ENCODE assay signal across 10 cellular contexts in genomic region chr10:63711361-63711760, GRCh38.
A peak's percentile ranks its signal among the peaks of the same experiment; 100 is the strongest.
DNase-seq lines count a peak whose midpoint lies in the region; ATAC-seq, FAIRE-seq and TF ChIP-seq lines count a peak whose summit lies in the region.
"Had no signal": no experiment of that assay in that cellular context is flagged by ENCODE, and none has a peak within 500 bp of the region (broad histone marks: within the 10 kb centered on the region; RNA-seq: fewer than 3 reads in every experiment).

No MANE protein-coding gene starts in this region.

- WGBS in stomach, 5 donors: 21 to 40% (median 30%) methylated on average over 4 of the region's 4 CpGs

- H3K4me3 ChIP-seq in bronchial epithelial cell (ENCODE audit: low read depth, low read length) (no peak overlapping the region), stomach (no peak overlapping the region)

- peak overlapping the region; percentile 39 to 91 (median 89) for H3K27ac ChIP-seq in stomach

- peak; percentile 61 for TF ChIP-seq EP300 in stomach (IDR thresholded peaks at IDR 0.05)

- no peak for TF ChIP-seq CTCF in bronchial epithelial cell (IDR thresholded peaks at IDR 0.05; ENCODE audit: insufficient read depth, low read length, severe bottlenecking)
- no peak for TF ChIP-seq CTCF in stomach (IDR thresholded peaks at IDR 0.05)

- H3K27me3 ChIP-seq in bronchial epithelial cell (ENCODE audit: control insufficient read depth, insufficient read depth, low read length): no peaks in the 10 kb centered on the region
- H3K27me3 ChIP-seq in stomach: no peaks in the 10 kb centered on the region

- no peak for TF ChIP-seq POLR2A in stomach (IDR thresholded peaks at IDR 0.05)

- no peaks in the 10 kb centered on the region for H3K9me3 ChIP-seq in stomach

- DNase-seq in NCI-H226 (peak; percentile 69), bronchial epithelial cell (ENCODE audit: low read depth) (peak; percentile 52), iris pigment epithelial cell (ENCODE audit: low read depth) (peak; percentile 92), stomach (peak; percentile 72), SW 1271 (lab: John Stamatoyannopoulos, UW) (no peak), H4 (ENCODE audit: low spot score) (no peak)
- DNase-seq in activated CD8-positive, alpha-beta memory T cell treated with anti-CD3 and anti-CD28 coated beads for 24 hours: no peak
- DNase-seq: KBM-7; NK-92 treated with Interleukin-12 subunit alpha and Interleukin-12 subunit beta, amount 100 ng/mL, for 24 hours had no signal

- H3K36me3 ChIP-seq in bronchial epithelial cell (ENCODE audit: control insufficient read depth, insufficient read depth, low read length) (no peaks in the 10 kb centered on the region), stomach (no peaks in the 10 kb centered on the region)

- no peak for FAIRE-seq in bronchial epithelial cell (lab: Jason Lieb, UNC)

- intact Hi-C loops in stomach (cut with DNase I; ENCODE audit: low total_unique reads): no loop called here

- H3K4me1 ChIP-seq in stomach: peaks cover 37 to 59% (median 50%) of the 10 kb centered on the region in 4 donors

- ATAC-seq in GM18519 (IDR thresholded peaks at IDR 0.05; ENCODE audit: low FRiP score, unreplicated experiment): no peak

Comparison
In these comparisons a context has a peak if more than half of its experiments do, and no peak if none do; other contexts are left out.
1. DNase-seq: peak in NCI-H226 (single experiment), bronchial epithelial cell (single experiment), iris pigment epithelial cell (single experiment) and stomach (single experiment); none in activated CD8-positive, alpha-beta memory T cell treated with anti-CD3 and anti-CD28 coated beads for 24 hours (single experiment), SW 1271 (0 of 2) and H4 (single experiment).